In the genomic region with DNA sequence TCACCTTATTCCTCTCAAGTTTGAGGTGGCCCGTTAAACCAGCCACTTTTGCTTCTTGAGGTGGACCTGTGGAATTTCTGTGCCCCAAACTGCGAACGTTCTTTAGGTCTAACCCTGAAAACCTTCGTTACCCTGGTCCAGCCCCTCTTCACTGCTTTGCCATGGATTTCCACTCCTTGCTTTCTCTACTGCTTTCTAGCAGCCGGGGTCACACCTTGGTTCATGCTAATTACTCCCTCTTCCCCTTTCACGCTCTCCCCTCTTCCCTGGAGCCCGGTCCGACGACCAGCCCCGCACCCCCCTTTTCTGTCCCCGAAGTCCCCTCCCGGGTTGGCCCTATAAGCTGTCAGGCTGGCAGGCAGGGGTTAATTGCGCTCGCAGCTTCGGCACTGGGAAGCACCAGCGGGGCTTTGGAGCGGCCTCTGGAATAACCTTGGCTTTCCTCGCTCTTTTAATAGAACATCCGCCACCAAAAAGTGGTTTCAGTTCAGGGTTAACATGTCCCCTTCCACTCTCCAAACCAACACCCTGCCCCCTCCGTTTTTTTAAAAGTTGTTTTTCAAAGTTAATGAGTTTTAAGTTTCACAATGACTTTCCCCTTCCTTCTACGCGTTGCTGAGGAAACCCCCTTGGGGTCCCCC, we compare ENCODE assay signal across 1 cellular context.
TF ChIP-seq lines count a peak whose summit lies in the region.

No MANE protein-coding gene starts in this region.

TF ChIP-seq in K562, 482 proteins besides CTCF, POLR2A, EP300 and RAD21 (continued from another document and continues in another):
- TF ChIP-seq, protein P1, sequence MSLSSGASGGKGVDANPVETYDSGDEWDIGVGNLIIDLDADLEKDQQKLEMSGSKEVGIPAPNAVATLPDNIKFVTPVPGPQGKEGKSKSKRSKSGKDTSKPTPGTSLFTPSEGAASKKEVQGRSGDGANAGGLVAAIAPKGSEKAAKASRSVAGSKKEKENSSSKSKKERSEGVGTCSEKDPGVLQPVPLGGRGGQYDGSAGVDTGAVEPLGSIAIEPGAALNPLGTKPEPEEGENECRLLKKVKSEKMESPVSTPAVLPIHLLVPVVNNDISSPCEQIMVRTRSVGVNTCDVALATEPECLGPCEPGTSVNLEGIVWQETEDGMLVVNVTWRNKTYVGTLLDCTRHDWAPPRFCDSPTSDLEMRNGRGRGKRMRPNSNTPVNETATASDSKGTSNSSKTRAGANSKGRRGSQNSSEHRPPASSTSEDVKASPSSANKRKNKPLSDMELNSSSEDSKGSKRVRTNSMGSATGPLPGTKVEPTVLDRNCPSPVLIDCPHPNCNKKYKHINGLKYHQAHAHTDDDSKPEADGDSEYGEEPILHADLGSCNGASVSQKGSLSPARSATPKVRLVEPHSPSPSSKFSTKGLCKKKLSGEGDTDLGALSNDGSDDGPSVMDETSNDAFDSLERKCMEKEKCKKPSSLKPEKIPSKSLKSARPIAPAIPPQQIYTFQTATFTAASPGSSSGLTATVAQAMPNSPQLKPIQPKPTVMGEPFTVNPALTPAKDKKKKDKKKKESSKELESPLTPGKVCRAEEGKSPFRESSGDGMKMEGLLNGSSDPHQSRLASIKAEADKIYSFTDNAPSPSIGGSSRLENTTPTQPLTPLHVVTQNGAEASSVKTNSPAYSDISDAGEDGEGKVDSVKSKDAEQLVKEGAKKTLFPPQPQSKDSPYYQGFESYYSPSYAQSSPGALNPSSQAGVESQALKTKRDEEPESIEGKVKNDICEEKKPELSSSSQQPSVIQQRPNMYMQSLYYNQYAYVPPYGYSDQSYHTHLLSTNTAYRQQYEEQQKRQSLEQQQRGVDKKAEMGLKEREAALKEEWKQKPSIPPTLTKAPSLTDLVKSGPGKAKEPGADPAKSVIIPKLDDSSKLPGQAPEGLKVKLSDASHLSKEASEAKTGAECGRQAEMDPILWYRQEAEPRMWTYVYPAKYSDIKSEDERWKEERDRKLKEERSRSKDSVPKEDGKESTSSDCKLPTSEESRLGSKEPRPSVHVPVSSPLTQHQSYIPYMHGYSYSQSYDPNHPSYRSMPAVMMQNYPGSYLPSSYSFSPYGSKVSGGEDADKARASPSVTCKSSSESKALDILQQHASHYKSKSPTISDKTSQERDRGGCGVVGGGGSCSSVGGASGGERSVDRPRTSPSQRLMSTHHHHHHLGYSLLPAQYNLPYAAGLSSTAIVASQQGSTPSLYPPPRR (CRISPR knock-in tag; IDR thresholded peaks at IDR 0.05; ENCODE audit: borderline replicate concordance): no peak
- TF ChIP-seq HNRNPLL (IDR thresholded peaks at IDR 0.05; ENCODE audit: low read depth, low read length, poor library complexity, severe bottlenecking): no peak
- TF ChIP-seq, protein P2, sequence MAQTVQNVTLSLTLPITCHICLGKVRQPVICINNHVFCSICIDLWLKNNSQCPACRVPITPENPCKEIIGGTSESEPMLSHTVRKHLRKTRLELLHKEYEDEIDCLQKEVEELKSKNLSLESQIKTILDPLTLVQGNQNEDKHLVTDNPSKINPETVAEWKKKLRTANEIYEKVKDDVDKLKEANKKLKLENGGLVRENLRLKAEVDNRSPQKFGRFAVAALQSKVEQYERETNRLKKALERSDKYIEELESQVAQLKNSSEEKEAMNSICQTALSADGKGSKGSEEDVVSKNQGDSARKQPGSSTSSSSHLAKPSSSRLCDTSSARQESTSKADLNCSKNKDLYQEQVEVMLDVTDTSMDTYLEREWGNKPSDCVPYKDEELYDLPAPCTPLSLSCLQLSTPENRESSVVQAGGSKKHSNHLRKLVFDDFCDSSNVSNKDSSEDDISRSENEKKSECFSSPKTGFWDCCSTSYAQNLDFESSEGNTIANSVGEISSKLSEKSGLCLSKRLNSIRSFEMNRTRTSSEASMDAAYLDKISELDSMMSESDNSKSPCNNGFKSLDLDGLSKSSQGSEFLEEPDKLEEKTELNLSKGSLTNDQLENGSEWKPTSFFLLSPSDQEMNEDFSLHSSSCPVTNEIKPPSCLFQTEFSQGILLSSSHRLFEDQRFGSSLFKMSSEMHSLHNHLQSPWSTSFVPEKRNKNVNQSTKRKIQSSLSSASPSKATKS (CRISPR knock-in tag; IDR thresholded peaks at IDR 0.05): no peak
- TF ChIP-seq, protein P3, sequence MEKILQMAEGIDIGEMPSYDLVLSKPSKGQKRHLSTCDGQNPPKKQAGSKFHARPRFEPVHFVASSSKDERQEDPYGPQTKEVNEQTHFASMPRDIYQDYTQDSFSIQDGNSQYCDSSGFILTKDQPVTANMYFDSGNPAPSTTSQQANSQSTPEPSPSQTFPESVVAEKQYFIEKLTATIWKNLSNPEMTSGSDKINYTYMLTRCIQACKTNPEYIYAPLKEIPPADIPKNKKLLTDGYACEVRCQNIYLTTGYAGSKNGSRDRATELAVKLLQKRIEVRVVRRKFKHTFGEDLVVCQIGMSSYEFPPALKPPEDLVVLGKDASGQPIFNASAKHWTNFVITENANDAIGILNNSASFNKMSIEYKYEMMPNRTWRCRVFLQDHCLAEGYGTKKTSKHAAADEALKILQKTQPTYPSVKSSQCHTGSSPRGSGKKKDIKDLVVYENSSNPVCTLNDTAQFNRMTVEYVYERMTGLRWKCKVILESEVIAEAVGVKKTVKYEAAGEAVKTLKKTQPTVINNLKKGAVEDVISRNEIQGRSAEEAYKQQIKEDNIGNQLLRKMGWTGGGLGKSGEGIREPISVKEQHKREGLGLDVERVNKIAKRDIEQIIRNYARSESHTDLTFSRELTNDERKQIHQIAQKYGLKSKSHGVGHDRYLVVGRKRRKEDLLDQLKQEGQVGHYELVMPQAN (IDR thresholded peaks at IDR 0.05; ENCODE audit: borderline replicate concordance): 0 out of 2 replicates have a peak, but pooled peaks have one; percentile 56
- TF ChIP-seq ZNF175 (CRISPR knock-in tag; IDR thresholded peaks at IDR 0.05; ENCODE audit: low read depth): peak; percentile 73; the same call in 1 of the 2 replicates
- no peak for TF ChIP-seq MAFG (tag; conservative IDR thresholded peaks at IDR 0.05)
- no peak for TF ChIP-seq ZSCAN29 (IDR thresholded peaks at IDR 0.05)
- no peak for TF ChIP-seq GATAD2B (IDR thresholded peaks at IDR 0.05; ENCODE audit: borderline replicate concordance)
- TF ChIP-seq POLR3G (IDR thresholded peaks at IDR 0.05; ENCODE audit: extremely low read depth, insufficient read length, insufficient replicate concordance): no peak
- no peak for TF ChIP-seq KDM2B (CRISPR knock-in tag; IDR thresholded peaks at IDR 0.05)
- TF ChIP-seq E2F3 (CRISPR knock-in tag; IDR thresholded peaks at IDR 0.05): no peak
- no peak for TF ChIP-seq PRMT5 (CRISPR knock-in tag; IDR thresholded peaks at IDR 0.05)
- TF ChIP-seq, protein P4, sequence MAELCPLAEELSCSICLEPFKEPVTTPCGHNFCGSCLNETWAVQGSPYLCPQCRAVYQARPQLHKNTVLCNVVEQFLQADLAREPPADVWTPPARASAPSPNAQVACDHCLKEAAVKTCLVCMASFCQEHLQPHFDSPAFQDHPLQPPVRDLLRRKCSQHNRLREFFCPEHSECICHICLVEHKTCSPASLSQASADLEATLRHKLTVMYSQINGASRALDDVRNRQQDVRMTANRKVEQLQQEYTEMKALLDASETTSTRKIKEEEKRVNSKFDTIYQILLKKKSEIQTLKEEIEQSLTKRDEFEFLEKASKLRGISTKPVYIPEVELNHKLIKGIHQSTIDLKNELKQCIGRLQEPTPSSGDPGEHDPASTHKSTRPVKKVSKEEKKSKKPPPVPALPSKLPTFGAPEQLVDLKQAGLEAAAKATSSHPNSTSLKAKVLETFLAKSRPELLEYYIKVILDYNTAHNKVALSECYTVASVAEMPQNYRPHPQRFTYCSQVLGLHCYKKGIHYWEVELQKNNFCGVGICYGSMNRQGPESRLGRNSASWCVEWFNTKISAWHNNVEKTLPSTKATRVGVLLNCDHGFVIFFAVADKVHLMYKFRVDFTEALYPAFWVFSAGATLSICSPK (IDR thresholded peaks at IDR 0.05; ENCODE audit: borderline replicate concordance): no peak
- TF ChIP-seq, protein P5, sequence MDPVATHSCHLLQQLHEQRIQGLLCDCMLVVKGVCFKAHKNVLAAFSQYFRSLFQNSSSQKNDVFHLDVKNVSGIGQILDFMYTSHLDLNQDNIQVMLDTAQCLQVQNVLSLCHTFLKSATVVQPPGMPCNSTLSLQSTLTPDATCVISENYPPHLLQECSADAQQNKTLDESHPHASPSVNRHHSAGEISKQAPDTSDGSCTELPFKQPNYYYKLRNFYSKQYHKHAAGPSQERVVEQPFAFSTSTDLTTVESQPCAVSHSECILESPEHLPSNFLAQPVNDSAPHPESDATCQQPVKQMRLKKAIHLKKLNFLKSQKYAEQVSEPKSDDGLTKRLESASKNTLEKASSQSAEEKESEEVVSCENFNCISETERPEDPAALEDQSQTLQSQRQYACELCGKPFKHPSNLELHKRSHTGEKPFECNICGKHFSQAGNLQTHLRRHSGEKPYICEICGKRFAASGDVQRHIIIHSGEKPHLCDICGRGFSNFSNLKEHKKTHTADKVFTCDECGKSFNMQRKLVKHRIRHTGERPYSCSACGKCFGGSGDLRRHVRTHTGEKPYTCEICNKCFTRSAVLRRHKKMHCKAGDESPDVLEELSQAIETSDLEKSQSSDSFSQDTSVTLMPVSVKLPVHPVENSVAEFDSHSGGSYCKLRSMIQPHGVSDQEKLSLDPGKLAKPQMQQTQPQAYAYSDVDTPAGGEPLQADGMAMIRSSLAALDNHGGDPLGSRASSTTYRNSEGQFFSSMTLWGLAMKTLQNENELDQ (CRISPR knock-in tag; IDR thresholded peaks at IDR 0.05; ENCODE audit: borderline replicate concordance): no peak
- TF ChIP-seq CREBBP (IDR thresholded peaks at IDR 0.05; ENCODE audit: low read depth, low read length): peak; percentile 51
- TF ChIP-seq, protein P6, sequence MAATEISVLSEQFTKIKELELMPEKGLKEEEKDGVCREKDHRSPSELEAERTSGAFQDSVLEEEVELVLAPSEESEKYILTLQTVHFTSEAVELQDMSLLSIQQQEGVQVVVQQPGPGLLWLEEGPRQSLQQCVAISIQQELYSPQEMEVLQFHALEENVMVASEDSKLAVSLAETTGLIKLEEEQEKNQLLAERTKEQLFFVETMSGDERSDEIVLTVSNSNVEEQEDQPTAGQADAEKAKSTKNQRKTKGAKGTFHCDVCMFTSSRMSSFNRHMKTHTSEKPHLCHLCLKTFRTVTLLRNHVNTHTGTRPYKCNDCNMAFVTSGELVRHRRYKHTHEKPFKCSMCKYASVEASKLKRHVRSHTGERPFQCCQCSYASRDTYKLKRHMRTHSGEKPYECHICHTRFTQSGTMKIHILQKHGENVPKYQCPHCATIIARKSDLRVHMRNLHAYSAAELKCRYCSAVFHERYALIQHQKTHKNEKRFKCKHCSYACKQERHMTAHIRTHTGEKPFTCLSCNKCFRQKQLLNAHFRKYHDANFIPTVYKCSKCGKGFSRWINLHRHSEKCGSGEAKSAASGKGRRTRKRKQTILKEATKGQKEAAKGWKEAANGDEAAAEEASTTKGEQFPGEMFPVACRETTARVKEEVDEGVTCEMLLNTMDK (IDR thresholded peaks at IDR 0.05; ENCODE audit: borderline replicate concordance, insufficient read depth, low read depth, low read length, poor library complexity, severe bottlenecking): no peak
- TF ChIP-seq RCOR1 (IDR thresholded peaks at IDR 0.05; ENCODE audit: borderline replicate concordance in 1 of 2, low read depth in 2 of 2, low read length in 2 of 2): no peak
- TF ChIP-seq ZNF589 (CRISPR knock-in tag; IDR thresholded peaks at IDR 0.05; ENCODE audit: low read depth): peak; percentile 26; the same call in 1 of the 2 replicates
- no peak for TF ChIP-seq TARDBP (IDR thresholded peaks at IDR 0.05)
- no peak for TF ChIP-seq CCAR2 (IDR thresholded peaks at IDR 0.05; ENCODE audit: low read depth, low read length)
- TF ChIP-seq KDM4B (IDR thresholded peaks at IDR 0.05; ENCODE audit: borderline replicate concordance in 2 of 2, low read depth in 1 of 2): 0 out of 4 replicates have a peak, but pooled peaks of 1 of the 2 experiments have one; percentile 60
- peak; percentile 56; the same call in 1 of the 2 replicates for TF ChIP-seq HDAC2 (IDR thresholded peaks at IDR 0.05)
- TF ChIP-seq, protein P7, sequence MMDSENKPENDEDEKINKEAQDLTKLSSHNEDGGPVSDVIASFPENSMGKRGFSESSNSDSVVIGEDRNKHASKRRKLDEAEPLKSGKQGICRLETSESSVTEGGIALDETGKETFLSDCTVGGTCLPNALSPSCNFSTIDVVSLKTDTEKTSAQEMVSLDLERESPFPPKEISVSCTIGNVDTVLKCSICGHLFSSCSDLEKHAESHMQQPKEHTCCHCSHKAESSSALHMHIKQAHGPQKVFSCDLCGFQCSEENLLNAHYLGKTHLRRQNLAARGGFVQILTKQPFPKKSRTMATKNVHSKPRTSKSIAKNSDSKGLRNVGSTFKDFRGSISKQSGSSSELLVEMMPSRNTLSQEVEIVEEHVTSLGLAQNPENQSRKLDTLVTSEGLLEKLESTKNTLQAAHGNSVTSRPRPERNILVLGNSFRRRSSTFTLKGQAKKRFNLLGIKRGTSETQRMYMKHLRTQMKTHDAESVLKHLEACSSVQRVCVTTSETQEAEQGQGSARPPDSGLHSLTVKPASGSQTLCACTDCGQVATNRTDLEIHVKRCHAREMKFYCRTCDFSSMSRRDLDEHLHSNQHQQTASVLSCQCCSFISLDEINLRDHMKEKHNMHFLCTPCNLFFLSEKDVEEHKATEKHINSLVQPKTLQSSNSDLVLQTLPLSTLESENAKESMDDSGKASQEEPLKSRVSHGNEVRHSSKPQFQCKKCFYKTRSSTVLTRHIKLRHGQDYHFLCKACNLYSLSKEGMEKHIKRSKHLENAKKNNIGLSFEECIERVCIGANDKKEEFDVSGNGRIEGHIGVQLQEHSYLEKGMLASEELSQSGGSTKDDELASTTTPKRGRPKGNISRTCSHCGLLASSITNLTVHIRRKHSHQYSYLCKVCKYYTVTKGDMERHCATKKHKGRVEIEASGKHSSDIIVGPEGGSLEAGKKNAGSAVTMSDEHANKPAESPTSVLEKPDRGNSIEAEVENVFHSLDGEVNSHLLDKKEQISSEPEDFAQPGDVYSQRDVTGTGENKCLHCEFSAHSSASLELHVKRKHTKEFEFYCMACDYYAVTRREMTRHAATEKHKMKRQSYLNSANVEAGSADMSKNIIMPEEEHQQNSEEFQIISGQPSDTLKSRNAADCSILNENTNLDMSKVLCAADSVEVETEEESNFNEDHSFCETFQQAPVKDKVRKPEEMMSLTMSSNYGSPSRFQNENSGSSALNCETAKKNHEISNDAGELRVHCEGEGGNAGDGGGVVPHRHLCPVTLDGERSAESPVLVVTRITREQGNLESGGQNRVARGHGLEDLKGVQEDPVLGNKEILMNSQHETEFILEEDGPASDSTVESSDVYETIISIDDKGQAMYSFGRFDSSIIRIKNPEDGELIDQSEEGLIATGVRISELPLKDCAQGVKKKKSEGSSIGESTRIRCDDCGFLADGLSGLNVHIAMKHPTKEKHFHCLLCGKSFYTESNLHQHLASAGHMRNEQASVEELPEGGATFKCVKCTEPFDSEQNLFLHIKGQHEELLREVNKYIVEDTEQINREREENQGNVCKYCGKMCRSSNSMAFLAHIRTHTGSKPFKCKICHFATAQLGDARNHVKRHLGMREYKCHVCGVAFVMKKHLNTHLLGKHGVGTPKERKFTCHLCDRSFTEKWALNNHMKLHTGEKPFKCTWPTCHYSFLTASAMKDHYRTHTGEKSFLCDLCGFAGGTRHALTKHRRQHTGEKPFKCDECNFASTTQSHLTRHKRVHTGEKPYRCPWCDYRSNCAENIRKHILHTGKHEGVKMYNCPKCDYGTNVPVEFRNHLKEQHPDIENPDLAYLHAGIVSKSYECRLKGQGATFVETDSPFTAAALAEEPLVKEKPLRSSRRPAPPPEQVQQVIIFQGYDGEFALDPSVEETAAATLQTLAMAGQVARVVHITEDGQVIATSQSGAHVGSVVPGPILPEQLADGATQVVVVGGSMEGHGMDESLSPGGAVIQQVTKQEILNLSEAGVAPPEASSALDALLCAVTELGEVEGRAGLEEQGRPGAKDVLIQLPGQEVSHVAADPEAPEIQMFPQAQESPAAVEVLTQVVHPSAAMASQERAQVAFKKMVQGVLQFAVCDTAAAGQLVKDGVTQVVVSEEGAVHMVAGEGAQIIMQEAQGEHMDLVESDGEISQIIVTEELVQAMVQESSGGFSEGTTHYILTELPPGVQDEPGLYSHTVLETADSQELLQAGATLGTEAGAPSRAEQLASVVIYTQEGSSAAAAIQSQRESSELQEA (IDR thresholded peaks at IDR 0.05; ENCODE audit: low read depth): peak; percentile 56
- no peak for TF ChIP-seq CBX8 (IDR thresholded peaks at IDR 0.05; ENCODE audit: borderline replicate concordance, extremely low read depth, low read depth, low read length, poor library complexity, severe bottlenecking)
- peak; percentile 66; the same call in 1 of the 2 replicates for TF ChIP-seq SMARCE1 (IDR thresholded peaks at IDR 0.05)
